ENCODE assay signal across 8 cellular contexts in the genomic region with DNA sequence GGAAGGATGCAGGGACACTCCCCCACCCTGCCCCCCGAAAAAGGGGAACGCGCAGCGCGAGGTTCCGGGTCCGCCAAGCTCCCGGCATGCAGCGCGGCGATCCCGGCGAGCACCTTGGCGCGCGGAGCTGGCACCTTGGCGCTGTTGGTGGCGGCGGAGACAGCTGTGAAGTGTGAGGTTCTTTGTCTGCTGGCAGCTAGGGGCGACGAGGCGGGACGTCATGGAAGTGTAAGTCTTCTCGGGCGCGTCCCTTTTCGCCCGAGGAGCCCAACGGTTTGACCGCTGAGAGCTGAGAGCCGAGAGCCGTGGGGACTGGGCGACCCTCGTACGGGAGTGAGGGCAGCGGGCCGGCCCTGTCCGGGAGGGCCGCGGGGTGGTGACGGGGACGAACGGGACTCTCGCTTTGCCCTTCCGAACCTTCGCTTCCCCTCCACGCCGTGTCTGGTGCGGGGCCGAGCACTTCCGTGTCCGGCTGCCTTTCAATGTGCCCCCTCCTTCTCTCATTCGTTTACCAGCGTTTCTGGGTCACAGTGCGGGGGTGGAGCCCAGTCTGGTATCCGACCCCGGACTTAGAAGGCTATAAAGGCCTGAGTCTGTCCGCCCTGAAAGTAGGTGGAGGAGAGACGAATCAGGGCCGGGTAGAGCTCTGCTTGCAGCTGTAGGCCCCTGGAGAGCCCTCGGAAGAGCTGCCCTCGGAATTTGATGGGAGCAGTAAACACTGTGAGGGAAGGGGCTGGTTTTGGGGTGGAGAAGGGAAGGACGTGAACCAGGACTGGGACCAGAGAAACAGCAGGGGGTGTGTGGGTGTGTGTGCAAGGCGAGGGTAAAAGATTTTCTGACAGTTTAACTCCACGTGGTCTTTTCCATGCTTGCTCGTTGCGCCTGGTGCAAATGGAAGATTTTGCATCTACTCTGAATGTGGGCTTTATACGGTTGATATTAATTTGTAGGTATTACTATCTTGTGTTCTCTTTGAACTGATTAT. TPM values are rescaled to one million over a fixed set of nuclear protein-coding genes. Genes with fewer than 3 reads are reported as not detected.
DNase-seq lines count a peak whose midpoint lies in the region; ATAC-seq and TF ChIP-seq lines count a peak whose summit lies in the region.

A gene (plus strand): TSS at position 105 of the 985 bp plus-strand sequence. CDS start 116 bp downstream, at position 221.

- H3K9me3 Mint-ChIP-seq in CD4-positive, alpha-beta T cell: no peaks in the 10 kb centered on the region
- H3K9me3 Mint-ChIP-seq in activated CD4-positive, alpha-beta memory T cell treated with anti-CD3 and anti-CD28 coated beads for 36 hours: no peaks in the 10 kb centered on the region

- H3K36me3 ChIP-seq in lower lobe of right lung: peaks cover 10% of the 10 kb centered on the region

- TF ChIP-seq CTCF in CD4-positive, alpha-beta T cell (IDR thresholded peaks at IDR 0.05): peak; percentile 19
- peak; percentile 15 for TF ChIP-seq CTCF in lower lobe of right lung (IDR thresholded peaks at IDR 0.05)

- H3K4me3 ChIP-seq in lower lobe of right lung: peak within 1 kb of the TSS; percentile 91

- CTCF ChIA-PET in CD4-positive, alpha-beta T cell (lab: Charles Lee): interaction anchor here (1.2 kb wide), 1 partner anchor 364 kb away, joined by 4 read pairs; no protein-coding TSS in a partner anchor
- CTCF ChIA-PET in activated CD4-positive, alpha-beta memory T cell treated with anti-CD3 and anti-CD28 coated beads for 36 hours (lab: Charles Lee): interaction anchor here (1.6 kb wide), 1 partner anchor 11 kb away, joined by 3 read pairs; no protein-coding TSS in a partner anchor

- H3K9me3 ChIP-seq in CD4-positive, alpha-beta T cell (ENCODE audit: control insufficient read depth, low read length): no peaks in the 10 kb centered on the region
- no peaks in the 10 kb centered on the region for H3K9me3 ChIP-seq in lower lobe of right lung

- peaks cover 21% of the 10 kb centered on the region for H3K36me3 Mint-ChIP-seq in CD4-positive, alpha-beta T cell (ENCODE audit: low read depth)
- peaks cover 20% of the 10 kb centered on the region for H3K36me3 Mint-ChIP-seq in activated CD4-positive, alpha-beta memory T cell treated with anti-CD3 and anti-CD28 coated beads for 36 hours

- H3K27ac Mint-ChIP-seq in CD4-positive, alpha-beta T cell: peak within 1 kb of the TSS; percentile 88
- peak within 1 kb of the TSS; percentile 96 for H3K27ac Mint-ChIP-seq in activated CD4-positive, alpha-beta memory T cell treated with anti-CD3 and anti-CD28 coated beads for 36 hours

- POLR2A ChIA-PET in CD4-positive, alpha-beta T cell (lab: Charles Lee): interaction anchor here (0.6 to 2.0 kb wide), 16 partner anchors 8 to 1108 kb away, joined by 3 to 20 read pairs (median 6); a partner anchor contains a TSS
- POLR2A ChIA-PET in activated CD4-positive, alpha-beta memory T cell treated with anti-CD3 and anti-CD28 coated beads for 36 hours (lab: Charles Lee): interaction anchor here (0.5 to 1.6 kb wide), 5 partner anchors 15 to 378 kb away, joined by 3 to 6 read pairs (median 3); a partner anchor contains a TSS

- peak within 1 kb of the TSS; percentile 96 for H3K4me3 Mint-ChIP-seq in CD4-positive, alpha-beta T cell
- H3K4me3 Mint-ChIP-seq in activated CD4-positive, alpha-beta memory T cell treated with anti-CD3 and anti-CD28 coated beads for 36 hours: peak within 1 kb of the TSS; percentile 97

- intact Hi-C loops in CD4-positive, alpha-beta T cell (cut with DNase I, micrococcal nuclease): loop anchor here (1.0 to 10.0 kb wide), 10 partner anchors 38 to 1190 kb away; a partner anchor contains a TSS
- intact Hi-C loops in activated CD4-positive, alpha-beta memory T cell treated with anti-CD3 and anti-CD28 coated beads for 36 hours (cut with micrococcal nuclease): loop anchor here (1.0 to 10.0 kb wide), 5 partner anchors 10 to 134 kb away; a partner anchor contains a TSS
- intact Hi-C loops in lower lobe of right lung (cut with DNase I): no loop called here

- H3K4me1 ChIP-seq in lower lobe of right lung: peaks cover 53% of the 10 kb centered on the region

- H3K27me3 ChIP-seq in CD4-positive, alpha-beta T cell (ENCODE audit: control insufficient read depth, insufficient read depth, low read length): no peaks in the 10 kb centered on the region
- no peaks in the 10 kb centered on the region for H3K27me3 ChIP-seq in lower lobe of right lung (ENCODE audit: low read depth)

- H3K4me1 Mint-ChIP-seq in CD4-positive, alpha-beta T cell (ENCODE audit: low read depth): peaks cover 50% of the 10 kb centered on the region
- H3K4me1 Mint-ChIP-seq in activated CD4-positive, alpha-beta memory T cell treated with anti-CD3 and anti-CD28 coated beads for 36 hours (ENCODE audit: low read depth): peaks cover 44% of the 10 kb centered on the region

- no peaks in the 10 kb centered on the region for H3K27me3 Mint-ChIP-seq in CD4-positive, alpha-beta T cell
- no peaks in the 10 kb centered on the region for H3K27me3 Mint-ChIP-seq in activated CD4-positive, alpha-beta memory T cell treated with anti-CD3 and anti-CD28 coated beads for 36 hours

- ATAC-seq in CD4-positive, alpha-beta T cell (ENCODE audit: poor library complexity): peak; percentile 92
- ATAC-seq in GM19324 (IDR thresholded peaks at IDR 0.05; ENCODE audit: low FRiP score, unreplicated experiment) (peak; percentile 89), HG03460 (IDR thresholded peaks at IDR 0.05; ENCODE audit: unreplicated experiment) (peak; percentile 93), lower lobe of right lung (peak; percentile 95 to 98)

- DNase-seq in CD4-positive, alpha-beta T cell: peak; percentile 62 to 84 (median 78)
- DNase-seq in NCI-H774 (lab: John Stamatoyannopoulos, UW) (peak; percentile 59), ecto neural progenitor cell (ENCODE audit: low spot score) (peak; percentile 85), lower lobe of right lung (peak; percentile 89)
- DNase-seq in activated CD4-positive, alpha-beta memory T cell treated with anti-CD3 and anti-CD28 coated beads for 36 hours: peak; percentile 88
- DNase-seq in stimulated activated CD4-positive, alpha-beta T cell treated with anti-CD3 and anti-CD28 coated beads, TNF-alpha, amount 100 ng/mL, for 24 hours (ENCODE audit: low read depth in 3 of 3): peak; percentile 69 to 84 (median 73)

- peak within 1 kb of the TSS; percentile 86 for H3K27ac ChIP-seq in CD4-positive, alpha-beta T cell (ENCODE audit: low read depth, low read length)
- peak within 1 kb of the TSS; percentile 95 for H3K27ac ChIP-seq in lower lobe of right lung

RNA-seq across cellular contexts. Expression of the gene that starts here (rescaled TPM):
- 10 to 100 TPM; 29.2 to 29.4 TPM for total RNA-seq in CD4-positive, alpha-beta T cell
- total RNA-seq in activated CD4-positive, alpha-beta memory T cell treated with anti-CD3 and anti-CD28 coated beads for 36 hours: 10 to 100 TPM; 19.3 to 19.6 TPM
- total RNA-seq in lower lobe of right lung: 35.5 TPM

Comparison
In these comparisons a context has a peak if more than half of its experiments do, and no peak if none do; other contexts are left out.
1. Peak in every context shown above with its lines: DNase-seq, ATAC-seq, H3K4me3 ChIP-seq and H3K27ac ChIP-seq.